Comparison of ENCODE assay signal across 18 cellular contexts in genomic region chr17:79000396-79001189, GRCh38. TPM values are rescaled to one million over a fixed set of nuclear protein-coding genes. Genes with fewer than 3 reads are reported as not detected.
DNase-seq lines count a peak whose midpoint lies in the region; ATAC-seq and TF ChIP-seq lines count a peak whose summit lies in the region.
"Had no signal": no experiment of that assay in that cellular context is flagged by ENCODE, and none has a peak within 500 bp of the region (broad histone marks: within the 10 kb centered on the region; RNA-seq: fewer than 3 reads in every experiment).

No MANE protein-coding gene starts in this region.

- H3K4me3 Mint-ChIP-seq in activated naive CD8-positive, alpha-beta T cell = no peak overlapping the region
- no peak overlapping the region for H3K4me3 Mint-ChIP-seq in activated naive CD8-positive, alpha-beta T cell treated with anti-CD3 and anti-CD28 coated beads for 36 hours
- H3K4me3 Mint-ChIP-seq in T-helper 17 cell = no peak overlapping the region
- H3K4me3 Mint-ChIP-seq: activated naive CD4-positive, alpha-beta T cell treated with anti-CD3 and anti-CD28 coated beads for 36 hours; GM23338; immature natural killer cell; mesothelial cell of epicardium; WTC11 had no signal

- peak overlapping the region in 3 of 4 donors; percentile 81 to 89 (median 83) for H3K27ac ChIP-seq in transverse colon
- H3K27ac ChIP-seq: foreskin keratinocyte, PC-9 had no signal

- in situ Hi-C loops in transverse colon (cut with MboI; ENCODE audit: low pct_ligation_motif_present in 1 of 4, low pct_unique_long_range_greater_than_20kb in 1 of 4, low sequenced_read_pairs in 3 of 4) = no loop called here

- no peak for DNase-seq in activated naive CD8-positive, alpha-beta T cell treated with anti-CD3 and anti-CD28 coated beads for 36 hours
- DNase-seq in T-helper 17 cell (no peak), mesenteric fat pad (ENCODE audit: low spot score) (peak; percentile 81), transverse colon (no peak), NCI-H2029 treated with DMSO at 0.1 percent for 48 hours (lab: John Stamatoyannopoulos, UW) (no peak), NCI-H2227 treated with DMSO at 0.1 percent for 48 hours (lab: John Stamatoyannopoulos, UW) (no peak)
- DNase-seq: activated naive CD4-positive, alpha-beta T cell treated with anti-CD3 and anti-CD28 coated beads for 36 hours; foreskin keratinocyte; immature natural killer cell; KBM-7; NCI-H526; PC-9; SW 1271 had no signal

- no peak for TF ChIP-seq CTCF in transverse colon (IDR thresholded peaks at IDR 0.05)

- peaks cover 7 to 78% (median 70%) of the 10 kb centered on the region in 4 donors for H3K4me1 ChIP-seq in transverse colon

- no peak overlapping the region for H3K4me3 ChIP-seq in transverse colon
- H3K4me3 ChIP-seq: GM23338, PC-9 had no signal

- peak overlapping the region; percentile 58 for H3K27ac Mint-ChIP-seq in activated naive CD8-positive, alpha-beta T cell
- no peak overlapping the region for H3K27ac Mint-ChIP-seq in activated naive CD8-positive, alpha-beta T cell treated with anti-CD3 and anti-CD28 coated beads for 36 hours
- H3K27ac Mint-ChIP-seq in T-helper 17 cell = peak overlapping the region; percentile 79
- H3K27ac Mint-ChIP-seq: activated naive CD4-positive, alpha-beta T cell treated with anti-CD3 and anti-CD28 coated beads for 36 hours; GM23338; mesothelial cell of epicardium; WTC11 had no signal

- ATAC-seq in T-helper 17 cell (no peak), HG02759 (IDR thresholded peaks at IDR 0.05; ENCODE audit: unreplicated experiment) (no peak)
- ATAC-seq: foreskin keratinocyte, GM23338, WTC11 had no signal

- TF ChIP-seq POLR2A in transverse colon (IDR thresholded peaks at IDR 0.05) = no peak

- intact Hi-C loops in transverse colon (cut with DNase I; ENCODE audit: low total_unique reads) = no loop called here

- no peaks in the 10 kb centered on the region for H3K9me3 Mint-ChIP-seq in activated naive CD8-positive, alpha-beta T cell (ENCODE audit: low read depth)
- no peaks in the 10 kb centered on the region for H3K9me3 Mint-ChIP-seq in activated naive CD8-positive, alpha-beta T cell treated with anti-CD3 and anti-CD28 coated beads for 36 hours
- H3K9me3 Mint-ChIP-seq: activated naive CD4-positive, alpha-beta T cell treated with anti-CD3 and anti-CD28 coated beads for 36 hours; GM23338; immature natural killer cell; mesothelial cell of epicardium; WTC11 had no signal

- no peaks in the 10 kb centered on the region for H3K27me3 ChIP-seq in transverse colon
- H3K27me3 ChIP-seq: foreskin keratinocyte had no signal

- H3K27me3 Mint-ChIP-seq in activated naive CD8-positive, alpha-beta T cell = no peaks in the 10 kb centered on the region
- no peaks in the 10 kb centered on the region for H3K27me3 Mint-ChIP-seq in activated naive CD8-positive, alpha-beta T cell treated with anti-CD3 and anti-CD28 coated beads for 36 hours
- H3K27me3 Mint-ChIP-seq in T-helper 17 cell = no peaks in the 10 kb centered on the region

- no peaks in the 10 kb centered on the region for H3K36me3 Mint-ChIP-seq in activated naive CD8-positive, alpha-beta T cell
- peaks cover 4% of the 10 kb centered on the region for H3K36me3 Mint-ChIP-seq in activated naive CD8-positive, alpha-beta T cell treated with anti-CD3 and anti-CD28 coated beads for 36 hours
- no peaks in the 10 kb centered on the region for H3K36me3 Mint-ChIP-seq in T-helper 17 cell (ENCODE audit: low read depth)

- WGBS in transverse colon (ENCODE audit: low coverage in 1 of 2), 2 donors = 78% methylated on average over 25 of the region's 25 CpGs; no CpG with 5 or more reads in 1 of the 2 donors

- no peaks in the 10 kb centered on the region for H3K9me3 ChIP-seq in T-helper 17 cell (ENCODE audit: control insufficient read depth, low read length, poor library complexity, severe bottlenecking)
- no peaks in the 10 kb centered on the region for H3K9me3 ChIP-seq in transverse colon

- no peak for TF ChIP-seq EP300 in transverse colon (IDR thresholded peaks at IDR 0.05; ENCODE audit: low read depth)

- no peaks in the 10 kb centered on the region for H3K36me3 ChIP-seq in transverse colon

- peaks cover 13% of the 10 kb centered on the region for H3K4me1 Mint-ChIP-seq in activated naive CD8-positive, alpha-beta T cell (ENCODE audit: low read depth)
- peaks cover 2% of the 10 kb centered on the region for H3K4me1 Mint-ChIP-seq in activated naive CD8-positive, alpha-beta T cell treated with anti-CD3 and anti-CD28 coated beads for 36 hours
- H3K4me1 Mint-ChIP-seq in T-helper 17 cell = peaks cover 20% of the 10 kb centered on the region
- H3K4me1 Mint-ChIP-seq: GM23338, mesothelial cell of epicardium, WTC11 had no signal

RNA-seq across cellular contexts. Expression of gene CANT1, which starts 9.0 kb away (rescaled TPM):
- total RNA-seq in activated naive CD8-positive, alpha-beta T cell treated with anti-CD3 and anti-CD28 coated beads for 36 hours = 10 to 100 TPM; 39.3 to 43.1 TPM
- total RNA-seq in T-helper 17 cell (10 to 100 TPM; 47.8 to 50.2 TPM), mesenteric fat pad (37.9 TPM), transverse colon (100 to 1,000 TPM in 3 of 4 donors, 10 to 100 TPM in 1; 89.4 to 231 (median 138) TPM)

RNA-seq across cellular contexts. Expression of gene LGALS3BP, which starts 20.9 kb away (rescaled TPM):
- 10 to 100 TPM; 86.8 to 89.7 TPM for total RNA-seq in activated naive CD8-positive, alpha-beta T cell treated with anti-CD3 and anti-CD28 coated beads for 36 hours
- total RNA-seq in T-helper 17 cell (10 to 100 TPM; 31.7 to 45.2 TPM), mesenteric fat pad (417 TPM), transverse colon (1,000 to 10,000 TPM in 2 of 4 donors, 100 to 1,000 TPM in 2; 796 to 1,440 (median 1,077) TPM)

RNA-seq across cellular contexts. Expression of gene C1QTNF1, which starts 23.4 kb away (rescaled TPM):
- under 1 TPM; 0.12 to 0.14 TPM for total RNA-seq in activated naive CD8-positive, alpha-beta T cell treated with anti-CD3 and anti-CD28 coated beads for 36 hours
- total RNA-seq in T-helper 17 cell (under 1 TPM in 1 of 2 donors, not detected in 1; 0.13 TPM), mesenteric fat pad (563 TPM), transverse colon (10 to 100 TPM in 2 of 4 donors, 1 to 10 TPM in 2; 5.4 to 35.5 (median 12.0) TPM)

Comparison
In these comparisons a context has a peak if more than half of its experiments do, and no peak if none do; other contexts are left out.
1. RNA of gene C1QTNF1, which starts 23.4 kb away (total RNA-seq): 563 TPM in mesenteric fat pad (single experiment); 5.4 to 35.5 TPM in transverse colon, 0.12 to 0.14 TPM in activated naive CD8-positive, alpha-beta T cell treated with anti-CD3 and anti-CD28 coated beads for 36 hours and 0.13 TPM in T-helper 17 cell; every median in the first group is over 10 times any median in the second.